1 cellular context compared by ENCODE assay signal in genomic region chr5:150399158-150400019, GRCh38.
TF ChIP-seq lines count a peak whose summit lies in the region.

No MANE protein-coding gene starts in this region.

TF ChIP-seq in IMR-90, 13 proteins besides CTCF, POLR2A, EP300 and RAD21:
- TF ChIP-seq BHLHE40 (IDR thresholded peaks at IDR 0.05; ENCODE audit: low read depth, low read length) (no peak), MXI1 (IDR thresholded peaks at IDR 0.05; ENCODE audit: borderline replicate concordance, low read depth, low read length) (no peak), ELK1 (IDR thresholded peaks at IDR 0.05; ENCODE audit: borderline replicate concordance, low read depth, low read length) (no peak), FOS (IDR thresholded peaks at IDR 0.05; ENCODE audit: low read depth, low read length) (no peak)
